26 cellular contexts compared by ENCODE assay signal in the genomic region with DNA sequence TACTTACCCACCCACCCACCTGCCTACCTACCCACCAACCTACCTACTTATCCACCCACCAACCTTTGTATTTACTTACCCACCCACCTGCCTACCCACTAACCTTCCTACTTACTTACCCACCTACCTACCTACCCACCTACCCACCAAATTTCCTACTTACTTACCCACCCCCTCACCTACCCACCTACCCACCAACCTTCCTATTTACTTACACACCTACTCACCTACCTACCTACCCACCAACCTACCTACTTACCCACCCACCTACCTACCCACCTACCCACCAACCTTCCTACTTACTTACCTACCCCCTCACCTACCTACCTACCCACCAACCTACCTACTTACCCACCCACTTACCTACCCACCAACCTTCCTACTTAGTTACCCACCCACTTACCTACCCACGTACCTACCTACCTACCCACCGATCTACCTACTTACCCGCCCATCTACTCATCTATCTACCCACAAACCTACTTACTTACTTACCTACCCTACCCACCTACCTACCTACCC.
"Had no signal": no experiment of that assay in that cellular context is flagged by ENCODE, and none has a peak within 500 bp of the region (broad histone marks: within the 10 kb centered on the region; RNA-seq: fewer than 3 reads in every experiment).

No MANE protein-coding gene starts in this region.

- H3K27ac ChIP-seq: esophagus squamous epithelium, heart right ventricle, left lung, neutrophil, pancreas, prostate gland, testis, tibial artery had no signal

- FAIRE-seq: endometrium, islet of Langerhans, pancreas, small intestine had no signal

- H3K4me1 ChIP-seq: esophagus squamous epithelium, left lung, prostate gland, testis, tibial artery had no signal

- H3K4me3 ChIP-seq: esophagus squamous epithelium, heart right ventricle, left lung, mucosa of descending colon, pancreas, prostate gland, testis, tibial artery had no signal

- H3K36me3 ChIP-seq: esophagus squamous epithelium, heart right ventricle, left lung, neutrophil, pancreas, prostate gland, tibial artery had no signal

- H3K9me3 ChIP-seq: esophagus squamous epithelium, heart right ventricle, left lung, mucosa of descending colon, neutrophil, pancreas, prostate gland, testis, tibial artery had no signal

- DNase-seq: cortex of kidney; effector memory CD8-positive, alpha-beta T cell; erythroblast; esophagus squamous epithelium; foreskin melanocyte; glutamatergic neuron; heart right ventricle; hippocampal formation; left cardiac atrium; left lung; mesenchymal stem cell; mucosa of descending colon; naive B cell; pancreas; right cardiac atrium; small intestine; stimulated activated CD4-positive, alpha-beta T cell treated with anti-CD3 and anti-CD28 coated beads, Interleukin-15, amount 100 ng/mL, for 24 hours; stimulated activated CD4-positive, alpha-beta T cell treated with anti-CD3 and anti-CD28 coated beads, Interleukin-2, amount 100 ng/mL, for 48 hours; stimulated activated naive CD4-positive, alpha-beta T cell; substantia nigra; testis; tibial artery had no signal

- H3K27me3 ChIP-seq: esophagus squamous epithelium, heart right ventricle, left lung, neutrophil, pancreas, testis, tibial artery had no signal

- ATAC-seq: effector memory CD8-positive, alpha-beta T cell; heart right ventricle; left cardiac atrium; left lung; mucosa of descending colon; right cardiac atrium had no signal
